1 cellular context compared by ENCODE assay signal in genomic region chr20:56429496-56429895, GRCh38.
TF ChIP-seq lines count a peak whose summit lies in the region.

No MANE protein-coding gene starts in this region.

TF ChIP-seq in HCT116, 20 proteins besides CTCF, POLR2A, EP300 and RAD21 (continued from another document):
- no peak for TF ChIP-seq POLR2AphosphoS5 (IDR thresholded peaks at IDR 0.05; ENCODE audit: low read depth, low read length)
- no peak for TF ChIP-seq CBX3 (IDR thresholded peaks at IDR 0.05; ENCODE audit: low read depth)
- TF ChIP-seq EZH2phosphoT487 (IDR thresholded peaks at IDR 0.05; ENCODE audit: borderline replicate concordance): no peak
- no peak for TF ChIP-seq FOSL1 (IDR thresholded peaks at IDR 0.05; ENCODE audit: low read depth)
